ENCODE assay signal across 8 cellular contexts in genomic region chr22:35154937-35155387, GRCh38.
DNase-seq lines count a peak whose midpoint lies in the region; ATAC-seq and TF ChIP-seq lines count a peak whose summit lies in the region.

No MANE protein-coding gene starts in this region.

- H3K4me1 Mint-ChIP-seq in HFFc6 (ENCODE audit: low read depth): peaks cover 6% of the 10 kb centered on the region

- H3K36me3 Mint-ChIP-seq in HFFc6 (ENCODE audit: low read depth): no peaks in the 10 kb centered on the region

- DNase-seq in DND-41 (peak; percentile 33), HFFc6 (peak; percentile 20), cerebellum (ENCODE audit: low spot score) (peak; percentile 76), ureter (ENCODE audit: low spot score) (peak; percentile 68), OCI-M2 (lab: John Stamatoyannopoulos, UW; ENCODE audit: unreplicated experiment) (no peak)
- DNase-seq in activated T-cell treated with anti-CD3 and anti-CD28 coated beads, Interleukin-2, amount 50 U/mL, for 1 hour: no peak

- 9% methylated on average over 10 of the region's 10 CpGs for WGBS in liver

- H2AFZ ChIP-seq in DND-41 (ENCODE audit: low read depth, low read length) (no peak overlapping the region), OCI-LY1 (ENCODE audit: low read length) (no peak overlapping the region)

- H3K4me3 Mint-ChIP-seq in HFFc6: no peak overlapping the region

- H3K27me3 Mint-ChIP-seq in HFFc6 (ENCODE audit: insufficient read depth): peaks cover 12% of the 10 kb centered on the region

- H3F3A ChIP-seq in OCI-LY1 (ENCODE audit: insufficient read depth, low read length): 0 out of 2 replicates have a peak, but pooled peaks cover 3% of the 10 kb centered on the region

- H3K27ac ChIP-seq in DND-41 (ENCODE audit: low read length) (no peak overlapping the region), OCI-LY1 (ENCODE audit: low read depth, low read length, poor library complexity, severe bottlenecking) (no peak overlapping the region), liver (ENCODE audit: low read depth in 1 of 2, low read length in 2 of 2) (no peak overlapping the region)

- H3K9ac ChIP-seq in DND-41 (ENCODE audit: low read depth, low read length) (no peak overlapping the region), OCI-LY1 (ENCODE audit: low read length) (no peak overlapping the region), liver (ENCODE audit: low read depth in 1 of 2, low read length in 2 of 2) (no peak overlapping the region)

- TF ChIP-seq CTCF in DND-41 (IDR thresholded peaks at IDR 0.05; ENCODE audit: borderline replicate concordance, extremely low read depth, low read length, poor library complexity, severe bottlenecking) (peak; percentile 59), HFFc6 (IDR thresholded peaks at IDR 0.05) (peak; percentile 84), OCI-LY1 (IDR thresholded peaks at IDR 0.05; ENCODE audit: low read length) (peak; percentile 56), liver (IDR thresholded peaks at IDR 0.05; ENCODE audit: low read depth, low read length, missing input control) (peak; percentile 64)

- no peaks in the 10 kb centered on the region for H3K9me2 ChIP-seq in OCI-LY1 (ENCODE audit: low read depth, low read length)

- TF ChIP-seq RAD21 in liver (IDR thresholded peaks at IDR 0.05): peak; percentile 73 to 79

- H4K20me1 ChIP-seq in DND-41 (ENCODE audit: insufficient read depth, low read length): no peaks in the 10 kb centered on the region
- no peaks in the 10 kb centered on the region for H4K20me1 ChIP-seq in OCI-LY1 (ENCODE audit: insufficient read depth, low read length)

- no peak; the same call in 2 of the 3 replicates for ATAC-seq in DND-41 (ENCODE audit: insufficient read depth, low read depth)

- H3K4me3 ChIP-seq in DND-41 (ENCODE audit: low read depth in 1 of 2, low read length in 2 of 2) (no peak overlapping the region), OCI-LY1 (ENCODE audit: low read depth, low read length, poor library complexity, severe bottlenecking) (no peak overlapping the region), liver (ENCODE audit: low read depth in 1 of 3, low read length in 3 of 3) (no peak overlapping the region)

- H3K27me3 ChIP-seq in DND-41 (ENCODE audit: insufficient read depth, low read length, poor library complexity) (no peaks in the 10 kb centered on the region), OCI-LY1 (ENCODE audit: insufficient read depth, low read length) (no peaks in the 10 kb centered on the region), liver (ENCODE audit: control insufficient read depth in 4 of 4, insufficient read depth in 4 of 4, low read length in 3 of 4) (peaks cover 0 to 5% (median 3%) of the 10 kb centered on the region in 4 donors)

- H3K9me3 Mint-ChIP-seq in HFFc6: no peaks in the 10 kb centered on the region

- H3K9me3 ChIP-seq in DND-41 (ENCODE audit: insufficient read depth, low read length, severe bottlenecking) (no peaks in the 10 kb centered on the region), OCI-LY1 (ENCODE audit: low read length) (no peaks in the 10 kb centered on the region), liver (ENCODE audit: control insufficient read depth in 4 of 4, low read length in 3 of 4) (no peaks in the 10 kb centered on the region)

- H3K36me3 ChIP-seq in DND-41 (ENCODE audit: insufficient read depth, low read length) (no peaks in the 10 kb centered on the region), OCI-LY1 (ENCODE audit: insufficient read depth, low read length) (peaks cover 16% of the 10 kb centered on the region), liver (ENCODE audit: control insufficient read depth in 4 of 4, insufficient read depth in 3 of 4, low read depth in 1 of 4, low read length in 3 of 4) (no peaks in the 10 kb centered on the region)

- no peaks in the 10 kb centered on the region for H3K4me1 ChIP-seq in DND-41 (ENCODE audit: insufficient read depth, low read length)
- peaks cover 7% of the 10 kb centered on the region for H3K4me1 ChIP-seq in OCI-LY1 (ENCODE audit: insufficient read depth, low read length, severe bottlenecking)
- H3K4me1 ChIP-seq in liver (ENCODE audit: control insufficient read depth in 4 of 4, insufficient read depth in 4 of 4, low read length in 3 of 4): no peaks in the 10 kb centered on the region

- no peak overlapping the region for H3K4me2 ChIP-seq in DND-41 (ENCODE audit: insufficient read depth, low read length)
- no peak overlapping the region for H3K4me2 ChIP-seq in OCI-LY1 (ENCODE audit: low read length)

- H3K79me2 ChIP-seq in DND-41 (ENCODE audit: insufficient read depth, low read length): no peaks in the 10 kb centered on the region
- no peaks in the 10 kb centered on the region for H3K79me2 ChIP-seq in OCI-LY1 (ENCODE audit: insufficient read depth, low read length)

- no peak overlapping the region for H3K27ac Mint-ChIP-seq in HFFc6

TF ChIP-seq in liver, 16 proteins besides CTCF, POLR2A, EP300 and RAD21:
- no peak for TF ChIP-seq FOXA1 (IDR thresholded peaks at IDR 0.05)
- TF ChIP-seq GABPA (IDR thresholded peaks at IDR 0.05 in 1 of 2, conservative IDR thresholded peaks at IDR 0.05 in 1 of 2): no peak
- no peak for TF ChIP-seq HNF4A (conservative IDR thresholded peaks at IDR 0.05)
- no peak for TF ChIP-seq TAF1 (conservative IDR thresholded peaks at IDR 0.05)
- TF ChIP-seq, protein P1, sequence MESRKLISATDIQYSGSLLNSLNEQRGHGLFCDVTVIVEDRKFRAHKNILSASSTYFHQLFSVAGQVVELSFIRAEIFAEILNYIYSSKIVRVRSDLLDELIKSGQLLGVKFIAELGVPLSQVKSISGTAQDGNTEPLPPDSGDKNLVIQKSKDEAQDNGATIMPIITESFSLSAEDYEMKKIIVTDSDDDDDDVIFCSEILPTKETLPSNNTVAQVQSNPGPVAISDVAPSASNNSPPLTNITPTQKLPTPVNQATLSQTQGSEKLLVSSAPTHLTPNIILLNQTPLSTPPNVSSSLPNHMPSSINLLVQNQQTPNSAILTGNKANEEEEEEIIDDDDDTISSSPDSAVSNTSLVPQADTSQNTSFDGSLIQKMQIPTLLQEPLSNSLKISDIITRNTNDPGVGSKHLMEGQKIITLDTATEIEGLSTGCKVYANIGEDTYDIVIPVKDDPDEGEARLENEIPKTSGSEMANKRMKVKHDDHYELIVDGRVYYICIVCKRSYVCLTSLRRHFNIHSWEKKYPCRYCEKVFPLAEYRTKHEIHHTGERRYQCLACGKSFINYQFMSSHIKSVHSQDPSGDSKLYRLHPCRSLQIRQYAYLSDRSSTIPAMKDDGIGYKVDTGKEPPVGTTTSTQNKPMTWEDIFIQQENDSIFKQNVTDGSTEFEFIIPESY (IDR thresholded peaks at IDR 0.05): no peak
- TF ChIP-seq JUND (IDR thresholded peaks at IDR 0.05): no peak
- no peak for TF ChIP-seq SP1 (IDR thresholded peaks at IDR 0.05)
- no peak for TF ChIP-seq RXRA (IDR thresholded peaks at IDR 0.05)
- TF ChIP-seq, protein P2, sequence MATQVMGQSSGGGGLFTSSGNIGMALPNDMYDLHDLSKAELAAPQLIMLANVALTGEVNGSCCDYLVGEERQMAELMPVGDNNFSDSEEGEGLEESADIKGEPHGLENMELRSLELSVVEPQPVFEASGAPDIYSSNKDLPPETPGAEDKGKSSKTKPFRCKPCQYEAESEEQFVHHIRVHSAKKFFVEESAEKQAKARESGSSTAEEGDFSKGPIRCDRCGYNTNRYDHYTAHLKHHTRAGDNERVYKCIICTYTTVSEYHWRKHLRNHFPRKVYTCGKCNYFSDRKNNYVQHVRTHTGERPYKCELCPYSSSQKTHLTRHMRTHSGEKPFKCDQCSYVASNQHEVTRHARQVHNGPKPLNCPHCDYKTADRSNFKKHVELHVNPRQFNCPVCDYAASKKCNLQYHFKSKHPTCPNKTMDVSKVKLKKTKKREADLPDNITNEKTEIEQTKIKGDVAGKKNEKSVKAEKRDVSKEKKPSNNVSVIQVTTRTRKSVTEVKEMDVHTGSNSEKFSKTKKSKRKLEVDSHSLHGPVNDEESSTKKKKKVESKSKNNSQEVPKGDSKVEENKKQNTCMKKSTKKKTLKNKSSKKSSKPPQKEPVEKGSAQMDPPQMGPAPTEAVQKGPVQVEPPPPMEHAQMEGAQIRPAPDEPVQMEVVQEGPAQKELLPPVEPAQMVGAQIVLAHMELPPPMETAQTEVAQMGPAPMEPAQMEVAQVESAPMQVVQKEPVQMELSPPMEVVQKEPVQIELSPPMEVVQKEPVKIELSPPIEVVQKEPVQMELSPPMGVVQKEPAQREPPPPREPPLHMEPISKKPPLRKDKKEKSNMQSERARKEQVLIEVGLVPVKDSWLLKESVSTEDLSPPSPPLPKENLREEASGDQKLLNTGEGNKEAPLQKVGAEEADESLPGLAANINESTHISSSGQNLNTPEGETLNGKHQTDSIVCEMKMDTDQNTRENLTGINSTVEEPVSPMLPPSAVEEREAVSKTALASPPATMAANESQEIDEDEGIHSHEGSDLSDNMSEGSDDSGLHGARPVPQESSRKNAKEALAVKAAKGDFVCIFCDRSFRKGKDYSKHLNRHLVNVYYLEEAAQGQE (IDR thresholded peaks at IDR 0.05): no peak
- TF ChIP-seq EGR1 (IDR thresholded peaks at IDR 0.05; ENCODE audit: low read depth in 2 of 2): no peak
- TF ChIP-seq NR2F2 (IDR thresholded peaks at IDR 0.05): no peak
- no peak for TF ChIP-seq YY1 (IDR thresholded peaks at IDR 0.05)
- no peak for TF ChIP-seq HNF4G (IDR thresholded peaks at IDR 0.05)
- TF ChIP-seq MAX (IDR thresholded peaks at IDR 0.05): no peak
- TF ChIP-seq FOXA2 (IDR thresholded peaks at IDR 0.05): no peak
- TF ChIP-seq ATF3 (IDR thresholded peaks at IDR 0.05): no peak

Comparison
In these comparisons a context has a peak if more than half of its experiments do, and no peak if none do; other contexts are left out.
1. DNase-seq: peak in DND-41 (single experiment), HFFc6 (single experiment), cerebellum (single experiment) and ureter (single experiment); none in OCI-M2 (single experiment) and activated T-cell treated with anti-CD3 and anti-CD28 coated beads, Interleukin-2, amount 50 U/mL, for 1 hour (single experiment).
2. Peak in every context shown above with its lines, with median percentiles within 50 percentile points of each other: CTCF ChIP-seq.